Comparison of ENCODE assay signal across 10 cellular contexts in genomic region chr4:158020734-158021346, GRCh38.
DNase-seq lines count a peak whose midpoint lies in the region; ATAC-seq, FAIRE-seq and TF ChIP-seq lines count a peak whose summit lies in the region.
"Had no signal": no experiment of that assay in that cellular context is flagged by ENCODE, and none has a peak within 500 bp of the region (broad histone marks: within the 10 kb centered on the region; RNA-seq: fewer than 3 reads in every experiment).

No MANE protein-coding gene starts in this region.

- no peak for TF ChIP-seq CTCF in endothelial cell of umbilical vein (IDR thresholded peaks at IDR 0.05; ENCODE audit: extremely low read depth in 1 of 2, insufficient read depth in 1 of 2, low read depth in 1 of 2, low read length in 2 of 2)

- CTCF ChIA-PET in endothelial cell of umbilical vein (lab: Charles Lee): interaction anchor here (0.6 to 1.7 kb wide), 6 partner anchors 11 to 151 kb away, joined by 3 to 12 read pairs (median 4); no protein-coding TSS in a partner anchor
- CTCF ChIA-PET in activated CD8-positive, alpha-beta memory T cell treated with anti-CD3 and anti-CD28 coated beads, Interleukin-2, amount 10 ng/mL, durations not matched to agents 7 days and 5 days (lab: Charles Lee): no interaction called here

- TF ChIP-seq POLR2A in endothelial cell of umbilical vein (IDR thresholded peaks at IDR 0.05; ENCODE audit: low read depth, low read length): no peak

- TSS peak; percentile 84 for BruUV-seq in endothelial cell of umbilical vein (replicated peaks; lab: Mats Ljungman, UMichigan)

- no peaks in the 10 kb centered on the region for H3K36me3 Mint-ChIP-seq in activated CD8-positive, alpha-beta memory T cell treated with anti-CD3 and anti-CD28 coated beads, Interleukin-2, amount 10 ng/mL, durations not matched to agents 7 days and 5 days

- DNase-seq in AG08396 (ENCODE audit: low spot score): peak; percentile 13
- DNase-seq in NCI-H460 (ENCODE audit: extremely low read depth, low read depth): peak; percentile 38
- DNase-seq in endothelial cell of umbilical vein (ENCODE audit: low read depth, low spot score): peak; percentile 94
- DNase-seq in activated CD8-positive, alpha-beta memory T cell treated with anti-CD3 and anti-CD28 coated beads, Interleukin-2, amount 10 ng/mL, durations not matched to agents 7 days and 5 days: no peak
- DNase-seq in mucosa of gallbladder (ENCODE audit: low spot score): no peak
- DNase-seq: activated naive CD4-positive, alpha-beta T cell treated with anti-CD3 and anti-CD28 coated beads for 36 hours; stimulated activated CD4-positive, alpha-beta T cell treated with anti-CD3 and anti-CD28 coated beads, Interleukin-2, amount 100 ng/mL, for 48 hours had no signal

- peak overlapping the region; percentile 95 for H3K27ac ChIP-seq in endothelial cell of umbilical vein (ENCODE audit: insufficient read depth, low read depth, low read length)

- H3K36me3 ChIP-seq in endothelial cell of umbilical vein (ENCODE audit: control insufficient read depth in 2 of 2, extremely low read depth in 1 of 2, insufficient read depth in 2 of 2, low read length in 2 of 2) (no peaks in the 10 kb centered on the region), neuron (ENCODE audit: insufficient read depth, low read length) (no peaks in the 10 kb centered on the region)

- H3K9me3 ChIP-seq in endothelial cell of umbilical vein (replicated peaks; ENCODE audit: control insufficient read depth, insufficient read depth, low read length) (no peaks in the 10 kb centered on the region), neuron (ENCODE audit: low read length) (no peaks in the 10 kb centered on the region)

- no peaks in the 10 kb centered on the region for H3K4me1 Mint-ChIP-seq in activated CD8-positive, alpha-beta memory T cell treated with anti-CD3 and anti-CD28 coated beads, Interleukin-2, amount 10 ng/mL, durations not matched to agents 7 days and 5 days

- no peak overlapping the region for H3K27ac Mint-ChIP-seq in activated CD8-positive, alpha-beta memory T cell treated with anti-CD3 and anti-CD28 coated beads, Interleukin-2, amount 10 ng/mL, durations not matched to agents 7 days and 5 days
- H3K27ac Mint-ChIP-seq: activated naive CD4-positive, alpha-beta T cell treated with anti-CD3 and anti-CD28 coated beads for 36 hours had no signal

- peak overlapping the region; percentile 83 for H3K9ac ChIP-seq in endothelial cell of umbilical vein (replicated peaks; ENCODE audit: extremely low read depth, insufficient read depth, low read length)

- dilution Hi-C loops in endothelial cell of umbilical vein (cut with MboI; ENCODE audit: extremely low pct_ligation_motif_present, low sequenced_read_pairs): loop anchor here (25.0 kb wide), 1 partner anchor 141 kb away; the partner anchor contains the start of gene GASK1B

- H3K79me2 ChIP-seq in endothelial cell of umbilical vein (ENCODE audit: control insufficient read depth, insufficient read depth, low read length): no peaks in the 10 kb centered on the region

- no peaks in the 10 kb centered on the region for H4K20me1 ChIP-seq in endothelial cell of umbilical vein (replicated peaks; ENCODE audit: control insufficient read depth, extremely low read depth, insufficient read depth, low read length)

- H3K27me3 Mint-ChIP-seq in activated CD8-positive, alpha-beta memory T cell treated with anti-CD3 and anti-CD28 coated beads, Interleukin-2, amount 10 ng/mL, durations not matched to agents 7 days and 5 days: no peaks in the 10 kb centered on the region

- no peaks in the 10 kb centered on the region for H3K9me3 Mint-ChIP-seq in activated CD8-positive, alpha-beta memory T cell treated with anti-CD3 and anti-CD28 coated beads, Interleukin-2, amount 10 ng/mL, durations not matched to agents 7 days and 5 days (ENCODE audit: low read depth)
- H3K9me3 Mint-ChIP-seq: activated naive CD4-positive, alpha-beta T cell treated with anti-CD3 and anti-CD28 coated beads for 36 hours had no signal

- no peaks in the 10 kb centered on the region for H3K9me1 ChIP-seq in endothelial cell of umbilical vein (replicated peaks; ENCODE audit: control insufficient read depth, extremely low read depth, insufficient read depth, low read length)

- H3K27me3 ChIP-seq in endothelial cell of umbilical vein (ENCODE audit: control insufficient read depth in 2 of 2, insufficient read depth in 2 of 2, low read length in 2 of 2): no peaks in the 10 kb centered on the region
- no peaks in the 10 kb centered on the region for H3K27me3 ChIP-seq in neuron (ENCODE audit: insufficient read depth, low read length)

- H3K4me1 ChIP-seq in endothelial cell of umbilical vein (ENCODE audit: control insufficient read depth, extremely low read depth, insufficient read depth, low read length): peaks cover 52% of the 10 kb centered on the region
- peaks cover 36% of the 10 kb centered on the region for H3K4me1 ChIP-seq in neuron (ENCODE audit: insufficient read depth, low read length)

- no peak overlapping the region for H3K4me3 Mint-ChIP-seq in activated CD8-positive, alpha-beta memory T cell treated with anti-CD3 and anti-CD28 coated beads, Interleukin-2, amount 10 ng/mL, durations not matched to agents 7 days and 5 days
- H3K4me3 Mint-ChIP-seq: activated naive CD4-positive, alpha-beta T cell treated with anti-CD3 and anti-CD28 coated beads for 36 hours had no signal

- intact Hi-C loops in endothelial cell of umbilical vein (cut with micrococcal nuclease): loop anchor here (1.0 kb wide), 5 partner anchors 12 to 140 kb away; no protein-coding TSS in a partner anchor

- ATAC-seq in GM19324 (IDR thresholded peaks at IDR 0.05; ENCODE audit: low FRiP score, unreplicated experiment) (no peak), GM21528 (IDR thresholded peaks at IDR 0.05; ENCODE audit: low FRiP score, unreplicated experiment) (no peak)
- ATAC-seq in activated CD8-positive, alpha-beta memory T cell treated with anti-CD3 and anti-CD28 coated beads, Interleukin-2, amount 10 ng/mL, durations not matched to agents 7 days and 5 days: no peak

- peak overlapping the region in 1 of 3 experiments; percentile 30 for H3K4me3 ChIP-seq in endothelial cell of umbilical vein (replicated peaks in 1 of 3; ENCODE audit: insufficient read depth in 1 of 3, low read depth in 1 of 3, low read length in 3 of 3)
- H3K4me3 ChIP-seq in neuron (ENCODE audit: low read length): no peak overlapping the region

- POLR2A ChIA-PET in endothelial cell of umbilical vein (lab: Charles Lee): interaction anchor here (0.8 kb wide), 1 partner anchor 12 kb away, joined by 3 read pairs; no protein-coding TSS in a partner anchor

- peak overlapping the region; percentile 84 for H3K4me2 ChIP-seq in endothelial cell of umbilical vein (ENCODE audit: insufficient read depth, low read length)

- no peak for FAIRE-seq in endothelial cell of umbilical vein (lab: Jason Lieb, UNC)

- peak overlapping the region; percentile 40 for H2AFZ ChIP-seq in endothelial cell of umbilical vein (ENCODE audit: low read depth, low read length)
- peak overlapping the region; percentile 55 for H2AFZ ChIP-seq in neuron (ENCODE audit: low read depth, low read length)

TF ChIP-seq in endothelial cell of umbilical vein, 7 proteins besides CTCF, POLR2A, EP300 and RAD21:
- TF ChIP-seq MAX (IDR thresholded peaks at IDR 0.05; ENCODE audit: insufficient read depth, insufficient read length) (no peak), JUN (IDR thresholded peaks at IDR 0.05; ENCODE audit: borderline replicate concordance, insufficient read depth, insufficient read length, low read depth) (peak; percentile 90), FOS (IDR thresholded peaks at IDR 0.05; ENCODE audit: borderline replicate concordance, insufficient read depth, low read length) (peak; percentile 41)

Comparison
In these comparisons a context has a peak if more than half of its experiments do, and no peak if none do; other contexts are left out.
1. DNase-seq: peak in AG08396 (single experiment), NCI-H460 (single experiment) and endothelial cell of umbilical vein (single experiment); none in activated CD8-positive, alpha-beta memory T cell treated with anti-CD3 and anti-CD28 coated beads, Interleukin-2, amount 10 ng/mL, durations not matched to agents 7 days and 5 days (single experiment) and mucosa of gallbladder (single experiment).